ENCODE assay signal across 1 cellular context in the genomic region with DNA sequence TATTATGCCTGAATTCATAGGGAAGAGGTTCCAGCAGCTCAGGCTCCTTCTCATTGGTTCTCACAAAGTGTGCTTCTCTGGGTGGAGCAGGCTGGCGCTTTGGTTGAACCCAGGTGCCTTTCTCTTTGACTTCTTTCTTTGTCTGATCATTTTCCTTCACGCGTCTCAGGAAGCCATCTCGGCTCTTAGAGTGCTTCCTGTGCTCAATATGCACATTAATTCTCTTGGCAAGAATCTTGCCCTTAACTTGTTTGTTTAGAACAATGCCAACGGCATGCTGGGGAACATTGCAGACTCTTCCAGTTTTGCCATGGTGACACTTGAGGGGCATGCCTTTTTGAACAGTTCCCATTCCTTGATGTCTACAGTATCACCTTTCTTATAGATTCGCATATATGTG.
TF ChIP-seq lines count a peak whose summit lies in the region.

No MANE protein-coding gene starts in this region.

TF ChIP-seq in K562, 482 proteins besides CTCF, POLR2A, EP300 and RAD21:
- no peak for TF ChIP-seq NFRKB (IDR thresholded peaks at IDR 0.05; ENCODE audit: low read depth)
TF ChIP-seq in K562: peak in this region for 0.
